In the genomic region with DNA sequence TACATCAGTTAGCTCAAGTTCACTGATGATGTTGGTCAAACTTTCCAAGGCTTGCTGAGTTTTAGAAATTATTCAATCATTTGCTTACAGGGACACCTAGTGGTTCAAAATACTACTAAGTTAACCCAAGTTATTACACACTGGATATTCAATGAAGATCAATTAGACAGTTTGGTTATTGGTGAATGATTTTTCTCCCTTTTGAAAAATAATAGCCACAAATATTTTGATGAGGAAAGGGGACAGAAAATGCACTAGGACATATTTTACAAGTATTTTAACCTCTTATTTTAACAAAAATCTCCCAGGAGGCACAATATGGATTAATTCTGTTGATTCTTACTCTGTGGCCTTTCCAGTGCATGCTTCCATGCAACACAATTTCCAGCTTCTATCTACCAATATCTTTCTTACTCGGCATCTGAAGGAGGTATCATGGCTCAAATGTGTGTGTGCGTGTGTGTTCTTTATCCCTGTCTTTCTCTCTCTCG, we compare ENCODE assay signal across 9 cellular contexts. TPM values are rescaled to one million over a fixed set of nuclear protein-coding genes. Genes with fewer than 3 reads are reported as not detected.
DNase-seq lines count a peak whose midpoint lies in the region; ATAC-seq, FAIRE-seq and TF ChIP-seq lines count a peak whose summit lies in the region.
"Had no signal": no experiment of that assay in that cellular context is flagged by ENCODE, and none has a peak within 500 bp of the region (broad histone marks: within the 10 kb centered on the region; RNA-seq: fewer than 3 reads in every experiment).

No MANE protein-coding gene starts in this region.

- no peak overlapping the region for H3K14ac ChIP-seq in H9 (ENCODE audit: insufficient read depth, low read length)

- no peak for ATAC-seq in HG03457 (IDR thresholded peaks at IDR 0.05; ENCODE audit: unreplicated experiment)
- ATAC-seq in GM19328 (IDR thresholded peaks at IDR 0.05; ENCODE audit: unreplicated experiment): no peak

- CTCF ChIA-PET in activated CD4-positive, alpha-beta T cell treated with anti-CD3 and anti-CD28 coated beads, Interleukin-2, amount 10 ng/mL, durations not matched to agents 7 days and 5 days (lab: Charles Lee): no interaction called here

- H4K5ac ChIP-seq in H9 (ENCODE audit: insufficient read length, low read depth, low read length): no peak overlapping the region

- no peaks in the 10 kb centered on the region for H3K79me2 ChIP-seq in H9 (ENCODE audit: insufficient read depth, low read length)

- no peaks in the 10 kb centered on the region for H4K20me1 ChIP-seq in H9 (ENCODE audit: control insufficient read depth, insufficient read depth, insufficient read length)

- no peak overlapping the region for H4K91ac ChIP-seq in H9 (ENCODE audit: insufficient read length, low read depth, low read length)

- H3K27me3 Mint-ChIP-seq in H9 (ENCODE audit: low read depth): no peaks in the 10 kb centered on the region
- H3K27me3 Mint-ChIP-seq in activated CD4-positive, alpha-beta T cell treated with anti-CD3 and anti-CD28 coated beads, Interleukin-2, amount 10 ng/mL, durations not matched to agents 7 days and 5 days: peaks cover 4% of the 10 kb centered on the region

- no peak overlapping the region for H3K56ac ChIP-seq in H9 (ENCODE audit: insufficient read length, low read depth, low read length)

- DNase-seq in AG08396 (ENCODE audit: low spot score) (peak; percentile 27), H9 (no peak), RPMI8226 (peak; percentile 34), frontal cortex (ENCODE audit: low spot score in 2 of 2) (peak; percentile 20 to 41), tibial nerve (ENCODE audit: low spot score in 2 of 2) (no peak)
- no peak for DNase-seq in activated CD4-positive, alpha-beta T cell treated with anti-CD3 and anti-CD28 coated beads, Interleukin-2, amount 10 ng/mL, durations not matched to agents 7 days and 5 days

- no peaks in the 10 kb centered on the region for H3K36me3 ChIP-seq in tibial nerve

- no peak overlapping the region for H4K8ac ChIP-seq in H9 (replicated peaks; ENCODE audit: insufficient read length, low read depth, low read length)

- H3K4me2 ChIP-seq in H9 (ENCODE audit: insufficient read depth, insufficient read length, low read length): no peak overlapping the region

- whole genome bisulfite sequencing in H9 (ENCODE audit: extremely low coverage, insufficient read length, low lambda C conversion rate): no CpG with 5 or more reads among the region's 3 CpGs
- WGBS in tibial nerve, 2 donors: 81 to 83% methylated on average over 3 of the region's 3 CpGs

- peaks cover 34% of the 10 kb centered on the region for H3K9me3 ChIP-seq in H9 (ENCODE audit: control insufficient read depth, low read depth, low read length)
- no peaks in the 10 kb centered on the region for H3K9me3 ChIP-seq in tibial nerve

- no peak overlapping the region for H3K4me3 ChIP-seq in tibial nerve

- peaks cover 46 to 56% of the 10 kb centered on the region in 2 experiments for H3K9me3 Mint-ChIP-seq in H9
- no peaks in the 10 kb centered on the region for H3K9me3 Mint-ChIP-seq in activated CD4-positive, alpha-beta T cell treated with anti-CD3 and anti-CD28 coated beads, Interleukin-2, amount 10 ng/mL, durations not matched to agents 7 days and 5 days

- H3K27me3 ChIP-seq in H9 (ENCODE audit: insufficient read depth, low read length): no peaks in the 10 kb centered on the region
- H3K27me3 ChIP-seq in tibial nerve: no peaks in the 10 kb centered on the region

- H3K4me3 Mint-ChIP-seq in H9: no peak overlapping the region
- H3K4me3 Mint-ChIP-seq in activated CD4-positive, alpha-beta T cell treated with anti-CD3 and anti-CD28 coated beads, Interleukin-2, amount 10 ng/mL, durations not matched to agents 7 days and 5 days: no peak overlapping the region

- no peak overlapping the region for H3K27ac Mint-ChIP-seq in H9
- H3K27ac Mint-ChIP-seq in activated CD4-positive, alpha-beta T cell treated with anti-CD3 and anti-CD28 coated beads, Interleukin-2, amount 10 ng/mL, durations not matched to agents 7 days and 5 days: no peak overlapping the region

- no peak overlapping the region for H2BK15ac ChIP-seq in H9 (ENCODE audit: low read depth, low read length)

- H3K23me2 ChIP-seq in H9 (ENCODE audit: insufficient read length, low read depth, low read length, poor library complexity, severe bottlenecking): no peaks in the 10 kb centered on the region

- no peak overlapping the region for H2BK120ac ChIP-seq in H9 (ENCODE audit: low read depth, low read length, poor library complexity, severe bottlenecking)

- peak; percentile 54; the same call in 2 of the 3 replicates for TF ChIP-seq CTCF in H9 (conservative IDR thresholded peaks at IDR 0.05)
- peak in 3 of 5 experiments; percentile 12 to 34 (median 32) for TF ChIP-seq CTCF in tibial nerve (IDR thresholded peaks at IDR 0.05)

- H3K36me3 Mint-ChIP-seq in H9 (ENCODE audit: insufficient read depth in 1 of 3, low read depth in 3 of 3): no peaks in the 10 kb centered on the region; a peak in 1 of 7 replicates
- H3K36me3 Mint-ChIP-seq in activated CD4-positive, alpha-beta T cell treated with anti-CD3 and anti-CD28 coated beads, Interleukin-2, amount 10 ng/mL, durations not matched to agents 7 days and 5 days (ENCODE audit: low read depth): no peaks in the 10 kb centered on the region

- H2BK20ac ChIP-seq in H9 (ENCODE audit: low read depth, low read length, poor library complexity, severe bottlenecking): no peak overlapping the region

- no peak overlapping the region for H3K4ac ChIP-seq in H9 (ENCODE audit: low read depth, low read length)

- no peak overlapping the region for H3K27ac ChIP-seq in H9 (ENCODE audit: insufficient read length, low read depth, low read length)
- H3K27ac ChIP-seq in tibial nerve: no peak overlapping the region

- FAIRE-seq in frontal cortex (lab: Jason Lieb, UNC): no peak
- FAIRE-seq: colon had no signal

- POLR2A ChIA-PET in activated CD4-positive, alpha-beta T cell treated with anti-CD3 and anti-CD28 coated beads, Interleukin-2, amount 10 ng/mL, durations not matched to agents 7 days and 5 days (lab: Charles Lee): no interaction called here

- no peak for TF ChIP-seq POLR2A in tibial nerve (IDR thresholded peaks at IDR 0.05)

- H3T11ph ChIP-seq in H9 (ENCODE audit: low read length): no peak overlapping the region

- H3K4me1 ChIP-seq in H9 (ENCODE audit: insufficient read depth, low read length): no peaks in the 10 kb centered on the region
- H3K4me1 ChIP-seq in tibial nerve: no peaks in the 10 kb centered on the region

- no peak overlapping the region for H3K9ac ChIP-seq in H9 (ENCODE audit: extremely low read depth, insufficient read length, low read length)

- no peaks in the 10 kb centered on the region for H3K79me1 ChIP-seq in H9 (ENCODE audit: insufficient read depth, low read depth, low read length, poor library complexity, severe bottlenecking)

- no peak overlapping the region for H2BK12ac ChIP-seq in H9 (ENCODE audit: insufficient read length, low read depth, low read length)

- no peak for TF ChIP-seq EP300 in tibial nerve (IDR thresholded peaks at IDR 0.05)

- no peak overlapping the region for H3K18ac ChIP-seq in H9 (ENCODE audit: insufficient read length, low read depth, low read length)

- no peak overlapping the region for H2AK5ac ChIP-seq in H9 (ENCODE audit: insufficient read length, low read length)

- H2BK5ac ChIP-seq in H9 (ENCODE audit: insufficient read length, low read length): no peak overlapping the region

- no peak overlapping the region for H3K23ac ChIP-seq in H9 (ENCODE audit: insufficient read length, low read depth, low read length)

- H2AFZ ChIP-seq in H9 (ENCODE audit: low read length): no peak overlapping the region

- H3K4me1 Mint-ChIP-seq in H9: no peaks in the 10 kb centered on the region
- H3K4me1 Mint-ChIP-seq in activated CD4-positive, alpha-beta T cell treated with anti-CD3 and anti-CD28 coated beads, Interleukin-2, amount 10 ng/mL, durations not matched to agents 7 days and 5 days: no peaks in the 10 kb centered on the region

RNA-seq across cellular contexts. Expression of a gene that starts 20.1 kb away (rescaled TPM):
- not detected in 2 replicates for total RNA-seq in H9 (2021)
- total RNA-seq in frontal cortex: not detected
- not detected for total RNA-seq in tibial nerve
- total RNA-seq in activated CD4-positive, alpha-beta T cell treated with anti-CD3 and anti-CD28 coated beads, Interleukin-2, amount 10 ng/mL, durations not matched to agents 7 days and 5 days: not detected

Comparison
In these comparisons a context has a peak if more than half of its experiments do, and no peak if none do; other contexts are left out.
1. DNase-seq: peak in AG08396 (single experiment), RPMI8226 (single experiment) and frontal cortex (2 of 2); none in H9 (single experiment), tibial nerve (0 of 2) and activated CD4-positive, alpha-beta T cell treated with anti-CD3 and anti-CD28 coated beads, Interleukin-2, amount 10 ng/mL, durations not matched to agents 7 days and 5 days (single experiment).